Comparison of ENCODE assay signal across 1 cellular context in genomic region chr1:85707990-85708825, GRCh38.
TF ChIP-seq lines count a peak whose summit lies in the region.

ZNHIT6 (minus strand) TSS chr1:85708433; CDS start chr1:85708284, 149 bp downstream.

TF ChIP-seq in HepG2, 621 proteins besides CTCF, POLR2A, EP300 and RAD21 (continued from another document and continues in another):
- TF ChIP-seq ZNF407 (CRISPR knock-in tag; IDR thresholded peaks at IDR 0.05; ENCODE audit: not compliant biosample characterization), result peak; percentile 69
- peak; percentile 38; the same call in 1 of the 2 replicates for TF ChIP-seq ZMYM3 (CRISPR knock-in tag; IDR thresholded peaks at IDR 0.05)
- TF ChIP-seq RXRB (CRISPR knock-in tag; IDR thresholded peaks at IDR 0.05; ENCODE audit: borderline replicate concordance), result peak; percentile 62
- TF ChIP-seq MYC (CRISPR knock-in tag; IDR thresholded peaks at IDR 0.05; ENCODE audit: borderline replicate concordance), result peak; percentile 96
- peak; percentile 79; the same call in 1 of the 2 replicates for TF ChIP-seq REPIN1 (CRISPR knock-in tag; IDR thresholded peaks at IDR 0.05; ENCODE audit: borderline replicate concordance, low read depth)
- TF ChIP-seq SNAPC4 (CRISPR knock-in tag; IDR thresholded peaks at IDR 0.05), result no peak
- TF ChIP-seq MXI1 (IDR thresholded peaks at IDR 0.05; ENCODE audit: borderline replicate concordance, low read depth, low read length), result peak; percentile 95
- TF ChIP-seq FOXO1 (CRISPR knock-in tag; IDR thresholded peaks at IDR 0.05), result peak; percentile 27; the same call in 1 of the 2 replicates
- peak; percentile 67; the same call in 1 of the 2 replicates for TF ChIP-seq ZNF142 (CRISPR knock-in tag; IDR thresholded peaks at IDR 0.05)
- no peak for TF ChIP-seq ZBTB8A (CRISPR knock-in tag; IDR thresholded peaks at IDR 0.05; ENCODE audit: borderline replicate concordance, low read depth)
- TF ChIP-seq HHEX (CRISPR knock-in tag; IDR thresholded peaks at IDR 0.05), result 0 out of 2 replicates have a peak, but pooled peaks have one; percentile 6
- peak; percentile 30; the same call in 1 of the 2 replicates for TF ChIP-seq ZBTB34 (CRISPR knock-in tag; IDR thresholded peaks at IDR 0.05)
- no peak for TF ChIP-seq ZNF282 (IDR thresholded peaks at IDR 0.05; ENCODE audit: partially characterized antibody)
- TF ChIP-seq MATR3 (CRISPR knock-in tag; IDR thresholded peaks at IDR 0.05), result no peak
- TF ChIP-seq XRCC5 (optimal IDR thresholded peaks at IDR 0.05; ENCODE audit: low read length), result peak; percentile 68
- TF ChIP-seq RFXANK (CRISPR knock-in tag; IDR thresholded peaks at IDR 0.05), result no peak
- no peak for TF ChIP-seq LBX2 (CRISPR knock-in tag; IDR thresholded peaks at IDR 0.05; ENCODE audit: borderline replicate concordance)
- TF ChIP-seq HNF1B (CRISPR knock-in tag; IDR thresholded peaks at IDR 0.05), result peak; percentile 93
- TF ChIP-seq ZNF546 (CRISPR knock-in tag; conservative IDR thresholded peaks at IDR 0.05), result no peak
- 0 out of 2 replicates have a peak, but pooled peaks have one; percentile 44 for TF ChIP-seq MED13 (CRISPR knock-in tag; IDR thresholded peaks at IDR 0.05)
- TF ChIP-seq WIZ (CRISPR knock-in tag; IDR thresholded peaks at IDR 0.05), result peak; percentile 66; the same call in 1 of the 2 replicates
- no peak for TF ChIP-seq ZNF34 (CRISPR knock-in tag; IDR thresholded peaks at IDR 0.05; ENCODE audit: borderline replicate concordance)
- peak; percentile 49 for TF ChIP-seq GATAD2A (CRISPR knock-in tag; IDR thresholded peaks at IDR 0.05)
- peak; percentile 87 for TF ChIP-seq ZSCAN31 (CRISPR knock-in tag; IDR thresholded peaks at IDR 0.05; ENCODE audit: low read depth)
- no peak for TF ChIP-seq GTF2F1 (IDR thresholded peaks at IDR 0.05; ENCODE audit: low read length)
- peak; percentile 98 for TF ChIP-seq KAT8 (CRISPR knock-in tag; IDR thresholded peaks at IDR 0.05)
- 0 out of 2 replicates have a peak, but pooled peaks have one; percentile 18 for TF ChIP-seq EEA1 (CRISPR knock-in tag; IDR thresholded peaks at IDR 0.05; ENCODE audit: borderline replicate concordance)
- TF ChIP-seq ATF7-NPFF (CRISPR knock-in tag; IDR thresholded peaks at IDR 0.05; ENCODE audit: low read depth), result 0 out of 2 replicates have a peak, but pooled peaks have one; percentile 36
- TF ChIP-seq MTF1 (CRISPR knock-in tag; IDR thresholded peaks at IDR 0.05), result no peak
- peak; percentile 91 for TF ChIP-seq YEATS4 (CRISPR knock-in tag; IDR thresholded peaks at IDR 0.05; ENCODE audit: borderline replicate concordance)
- TF ChIP-seq ETV6 (CRISPR knock-in tag; conservative IDR thresholded peaks at IDR 0.05), result peak; percentile 88
- TF ChIP-seq FOXP1 (IDR thresholded peaks at IDR 0.05), result no peak
- 0 out of 2 replicates have a peak, but pooled peaks have one; percentile 30 for TF ChIP-seq FOXP1 (CRISPR knock-in tag; IDR thresholded peaks at IDR 0.05)
- TF ChIP-seq ZNF891 (CRISPR knock-in tag; IDR thresholded peaks at IDR 0.05), result peak; percentile 66; the same call in 1 of the 2 replicates
- TF ChIP-seq ATF4 (CRISPR knock-in tag; IDR thresholded peaks at IDR 0.05), result peak in 1 of 2 experiments; percentile 61; a peak in 2 of 4 replicates
